1 cellular context compared by ENCODE assay signal in genomic region chr3:52123106-52123708, GRCh38.
TF ChIP-seq lines count a peak whose summit lies in the region.

No MANE protein-coding gene starts in this region.

TF ChIP-seq in K562, 482 proteins besides CTCF, POLR2A, EP300 and RAD21 (continued from another document):
- TF ChIP-seq STAG1 (CRISPR knock-in tag; IDR thresholded peaks at IDR 0.05; ENCODE audit: borderline replicate concordance), result peak; percentile 49; the same call in 1 of the 2 replicates
- peak; percentile 47; the same call in 1 of the 2 replicates for TF ChIP-seq CREM (IDR thresholded peaks at IDR 0.05; ENCODE audit: low read depth)
- TF ChIP-seq THAP7 (CRISPR knock-in tag; IDR thresholded peaks at IDR 0.05), result no peak
- peak in 1 of 3 experiments; percentile 22 for TF ChIP-seq YY1 (IDR thresholded peaks at IDR 0.05; ENCODE audit: borderline replicate concordance in 1 of 3, control insufficient read depth in 1 of 3, extremely low read depth in 1 of 3, insufficient read depth in 3 of 3, insufficient read length in 1 of 3, insufficient replicate concordance in 2 of 3, low read depth in 1 of 3, low read length in 2 of 3)
- TF ChIP-seq KAT8 (IDR thresholded peaks at IDR 0.05; ENCODE audit: low read depth), result no peak
- TF ChIP-seq ZNF217 (CRISPR knock-in tag; IDR thresholded peaks at IDR 0.05), result no peak
